ENCODE assay signal across 1 cellular context in the genomic region with DNA sequence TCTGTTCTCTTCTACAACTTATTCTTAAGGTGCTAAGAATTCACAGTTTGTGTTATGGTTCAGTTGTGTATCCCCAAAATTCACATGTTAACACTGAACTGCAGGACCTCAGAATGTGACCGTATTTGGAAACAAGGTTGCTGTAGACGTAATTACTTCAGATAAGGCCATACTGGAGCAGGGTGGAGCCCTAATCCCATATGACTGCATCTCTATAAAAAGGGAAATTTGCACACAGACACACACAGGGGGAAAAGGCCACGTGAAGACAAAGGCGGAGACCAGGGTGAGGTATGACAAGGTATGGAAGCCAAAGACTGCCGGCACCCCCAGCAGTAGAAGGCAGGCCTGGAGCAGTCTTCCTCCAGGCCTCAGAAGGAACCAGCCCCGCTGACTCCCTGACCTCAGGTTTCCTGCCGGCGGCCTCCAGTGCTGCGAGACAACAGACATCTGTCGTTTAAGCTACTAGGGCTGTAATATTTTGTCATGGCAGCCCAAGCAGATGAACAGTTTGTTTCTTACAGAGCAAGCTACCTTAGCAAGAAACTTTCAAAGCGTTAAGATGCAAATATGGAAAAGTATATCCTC.
TF ChIP-seq lines count a peak whose summit lies in the region.

No MANE protein-coding gene starts in this region.

TF ChIP-seq in H1, 55 proteins besides CTCF, POLR2A, EP300 and RAD21:
- TF ChIP-seq SP2 (IDR thresholded peaks at IDR 0.05; ENCODE audit: low read length) (no peak), CHD2 (IDR thresholded peaks at IDR 0.05; ENCODE audit: low read length) (no peak)
- TF ChIP-seq, protein P1, sequence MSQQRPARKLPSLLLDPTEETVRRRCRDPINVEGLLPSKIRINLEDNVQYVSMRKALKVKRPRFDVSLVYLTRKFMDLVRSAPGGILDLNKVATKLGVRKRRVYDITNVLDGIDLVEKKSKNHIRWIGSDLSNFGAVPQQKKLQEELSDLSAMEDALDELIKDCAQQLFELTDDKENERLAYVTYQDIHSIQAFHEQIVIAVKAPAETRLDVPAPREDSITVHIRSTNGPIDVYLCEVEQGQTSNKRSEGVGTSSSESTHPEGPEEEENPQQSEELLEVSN (IDR thresholded peaks at IDR 0.05) = no peak
